18 cellular contexts compared by ENCODE assay signal in the genomic region with DNA sequence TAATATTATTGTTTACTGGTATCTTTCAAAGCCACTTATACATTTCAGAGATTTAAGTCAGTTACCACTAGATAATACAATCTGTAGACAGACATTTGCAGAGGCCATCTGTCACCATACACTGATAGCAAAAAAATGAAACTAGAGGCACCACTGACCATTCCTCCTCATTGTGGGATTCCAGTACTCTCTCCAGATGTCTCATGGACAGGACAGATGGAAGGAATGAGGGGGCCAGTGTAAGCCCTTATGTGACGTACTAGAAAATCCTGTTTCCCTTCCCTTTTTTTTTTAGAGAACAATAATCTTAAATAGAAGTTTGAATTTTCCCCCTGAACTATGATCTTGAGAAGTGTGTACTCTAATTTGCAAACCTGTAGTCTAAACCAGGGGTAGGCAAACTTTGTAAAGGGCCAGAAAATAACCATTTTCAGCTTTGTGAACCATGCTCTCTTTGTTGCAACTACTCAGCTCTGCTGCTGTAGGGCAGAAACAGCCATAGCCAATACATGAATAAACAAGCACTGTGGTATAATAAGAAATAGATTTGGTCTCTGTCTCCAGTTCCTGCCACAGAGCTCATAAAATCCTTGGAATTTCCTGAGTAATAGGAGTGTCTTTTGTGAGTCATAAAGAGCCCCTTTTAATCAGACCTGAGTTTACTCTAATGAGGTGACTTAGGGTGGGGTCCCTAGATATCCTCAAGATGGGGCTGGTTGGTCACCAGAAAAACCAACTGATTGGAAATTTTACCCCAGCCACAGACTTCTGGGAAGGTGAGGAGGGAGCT.
DNase-seq lines count a peak whose midpoint lies in the region; ATAC-seq and TF ChIP-seq lines count a peak whose summit lies in the region.
"Had no signal": no experiment of that assay in that cellular context is flagged by ENCODE, and none has a peak within 500 bp of the region (broad histone marks: within the 10 kb centered on the region; RNA-seq: fewer than 3 reads in every experiment).

No MANE protein-coding gene starts in this region.

- peak overlapping the region; percentile 56 for H2AFZ ChIP-seq in GM23248
- H2AFZ ChIP-seq in smooth muscle cell (ENCODE audit: low read depth), result peak overlapping the region; percentile 60
- H2AFZ ChIP-seq: neural progenitor cell had no signal

- no peak overlapping the region for H3K4me3 Mint-ChIP-seq in T-helper 2 cell treated with Interferon-gamma antibody and Interleukin-4, amounts not matched to agents 5 μg/mL and 100 μg/mL, for 36 hours
- H3K4me3 Mint-ChIP-seq: neural progenitor cell had no signal

- H3K36me3 Mint-ChIP-seq in T-helper 2 cell treated with Interferon-gamma antibody and Interleukin-4, amounts not matched to agents 5 μg/mL and 100 μg/mL, for 36 hours (ENCODE audit: low read depth), result no peaks in the 10 kb centered on the region
- H3K36me3 Mint-ChIP-seq: activated naive CD4-positive, alpha-beta T cell treated with anti-CD3 and anti-CD28 coated beads, Interleukin-2, amount 50 U/mL, for 72 hours; neural progenitor cell had no signal

- H3K36me3 ChIP-seq in GM23248 (ENCODE audit: low read depth), result no peaks in the 10 kb centered on the region
- H3K36me3 ChIP-seq in smooth muscle cell (ENCODE audit: low read depth), result no peaks in the 10 kb centered on the region
- H3K36me3 ChIP-seq in transverse colon, result no peaks in the 10 kb centered on the region
- H3K36me3 ChIP-seq: neural progenitor cell, spleen, tibial artery, WERI-Rb-1 had no signal

- H3K9ac ChIP-seq in GM23248 (peak overlapping the region; percentile 57), smooth muscle cell (ENCODE audit: low read depth) (peak overlapping the region; percentile 58)
- H3K9ac ChIP-seq: neural progenitor cell had no signal

- H3K9me2 ChIP-seq in GM23248 (ENCODE audit: insufficient read depth), result no peaks in the 10 kb centered on the region

- CTCF ChIA-PET in RWPE1 (lab: Yijun Ruan, JAX), result interaction anchor here (0.7 kb wide), 1 partner anchor 281 kb away, joined by 4 read pairs; no protein-coding TSS in a partner anchor

- no peak for TF ChIP-seq POLR2A in transverse colon (IDR thresholded peaks at IDR 0.05)

- H3K4me3 ChIP-seq in GM23248, result peak overlapping the region; percentile 32; the same call in 1 of the 2 replicates
- H3K4me3 ChIP-seq in fibroblast of mammary gland (ENCODE audit: control insufficient read depth, low read depth, low read length), result no peak overlapping the region
- no peak overlapping the region for H3K4me3 ChIP-seq in smooth muscle cell
- H3K4me3 ChIP-seq in transverse colon, result no peak overlapping the region
- H3K4me3 ChIP-seq: coronary artery, neural progenitor cell, spleen, tibial artery had no signal

- DNase-seq in GM23248, result peak; percentile 53
- peak; percentile 26 for DNase-seq in RWPE1 (ENCODE audit: low spot score)
- peak; percentile 14 for DNase-seq in fibroblast of mammary gland (ENCODE audit: low read depth)
- no peak for DNase-seq in smooth muscle cell (lab: John Stamatoyannopoulos, UW; ENCODE audit: unreplicated experiment)
- no peak for DNase-seq in transverse colon
- no peak for DNase-seq in left colon
- DNase-seq in T-helper 2 cell treated with Interferon-gamma antibody and Interleukin-4, amounts not matched to agents 5 μg/mL and 100 μg/mL, for 36 hours (ENCODE audit: low spot score), result no peak
- DNase-seq in activated naive CD4-positive, alpha-beta T cell treated with anti-CD3 and anti-CD28 coated beads, Interleukin-2, amount 50 U/mL, for 16 hours, result no peak
- DNase-seq: NCI-H1092, NCI-H446, spleen, tibial artery, WERI-Rb-1 had no signal

- H3K79me2 ChIP-seq in GM23248 (ENCODE audit: insufficient read depth) (no peaks in the 10 kb centered on the region), smooth muscle cell (ENCODE audit: low read depth) (no peaks in the 10 kb centered on the region)

- 11 to 20% methylated on average over 1 of the region's 1 CpG for WGBS in GM23248 (ENCODE audit: low coverage in 1 of 2, low lambda C conversion rate in 2 of 2, missing lambda C conversion rate in 2 of 2), 2 experiments
- 43% methylated on average over 1 of the region's 1 CpG for WGBS in smooth muscle cell (ENCODE audit: low lambda C conversion rate)
- 0 to 58% methylated on average over 1 of the region's 1 CpG for WGBS in transverse colon (ENCODE audit: low coverage in 1 of 2), 2 donors

- no peaks in the 10 kb centered on the region for H3K4me1 Mint-ChIP-seq in T-helper 2 cell treated with Interferon-gamma antibody and Interleukin-4, amounts not matched to agents 5 μg/mL and 100 μg/mL, for 36 hours (ENCODE audit: low read depth)
- H3K4me1 Mint-ChIP-seq: neural progenitor cell had no signal

- no peak overlapping the region for H3K27ac Mint-ChIP-seq in T-helper 2 cell treated with Interferon-gamma antibody and Interleukin-4, amounts not matched to agents 5 μg/mL and 100 μg/mL, for 36 hours
- H3K27ac Mint-ChIP-seq: neural progenitor cell had no signal

- H3K9me3 Mint-ChIP-seq in T-helper 2 cell treated with Interferon-gamma antibody and Interleukin-4, amounts not matched to agents 5 μg/mL and 100 μg/mL, for 36 hours, result no peaks in the 10 kb centered on the region
- H3K9me3 Mint-ChIP-seq: activated naive CD4-positive, alpha-beta T cell treated with anti-CD3 and anti-CD28 coated beads, Interleukin-2, amount 50 U/mL, for 72 hours; neural progenitor cell had no signal

- TF ChIP-seq CTCF in RWPE1 (conservative IDR thresholded peaks at IDR 0.05; ENCODE audit: low read depth) (no peak), fibroblast of mammary gland (conservative IDR thresholded peaks at IDR 0.05; ENCODE audit: control insufficient read depth, insufficient read depth, low read depth, low read length) (no peak), smooth muscle cell (IDR thresholded peaks at IDR 0.05; ENCODE audit: borderline replicate concordance, insufficient read depth, poor library complexity, severe bottlenecking) (no peak), transverse colon (IDR thresholded peaks at IDR 0.05) (no peak)

- in situ Hi-C loops in GM23248 (cut with MboI) (no loop called here), transverse colon (cut with MboI; ENCODE audit: low pct_ligation_motif_present in 1 of 4, low pct_unique_long_range_greater_than_20kb in 1 of 4, low sequenced_read_pairs in 3 of 4) (no loop called here)

- H3K27me3 ChIP-seq in GM23248 (replicated peaks; ENCODE audit: insufficient read depth), result no peaks in the 10 kb centered on the region
- no peaks in the 10 kb centered on the region for H3K27me3 ChIP-seq in smooth muscle cell (ENCODE audit: low read depth)
- no peaks in the 10 kb centered on the region for H3K27me3 ChIP-seq in transverse colon
- H3K27me3 ChIP-seq: neural progenitor cell, spleen, tibial artery had no signal

- no peaks in the 10 kb centered on the region for H4K20me1 ChIP-seq in GM23248 (ENCODE audit: insufficient read depth)
- H4K20me1 ChIP-seq in smooth muscle cell (ENCODE audit: low read depth), result no peaks in the 10 kb centered on the region

- H3K27me3 Mint-ChIP-seq in T-helper 2 cell treated with Interferon-gamma antibody and Interleukin-4, amounts not matched to agents 5 μg/mL and 100 μg/mL, for 36 hours (ENCODE audit: low read depth), result no peaks in the 10 kb centered on the region

- H3K27ac ChIP-seq in GM23248 (peak overlapping the region; percentile 78), RWPE1 (no peak overlapping the region), smooth muscle cell (ENCODE audit: low read depth) (peak overlapping the region; percentile 93), transverse colon (no peak overlapping the region)
- H3K27ac ChIP-seq: coronary artery, neural progenitor cell, spleen, tibial artery, WERI-Rb-1 had no signal

- POLR2A ChIA-PET in RWPE1 (lab: Yijun Ruan, JAX; ENCODE audit: low non-redundant PET), result no interaction called here

- no peak for ATAC-seq in left colon
- ATAC-seq: activated naive CD4-positive, alpha-beta T cell treated with anti-CD3 and anti-CD28 coated beads, Interleukin-2, amount 50 U/mL, for 72 hours; left lobe of liver; Right ventricle myocardium inferior had no signal

- H3F3A ChIP-seq in GM23248 (ENCODE audit: insufficient read depth), result peaks cover 24% of the 10 kb centered on the region
- H3F3A ChIP-seq in smooth muscle cell (ENCODE audit: low read depth), result no peaks in the 10 kb centered on the region

- TF ChIP-seq EP300 in transverse colon (IDR thresholded peaks at IDR 0.05; ENCODE audit: low read depth), result no peak

- peaks cover 29% of the 10 kb centered on the region for H3K4me1 ChIP-seq in GM23248 (ENCODE audit: insufficient read depth)
- H3K4me1 ChIP-seq in smooth muscle cell (ENCODE audit: low read depth), result peaks cover 6% of the 10 kb centered on the region
- H3K4me1 ChIP-seq in transverse colon, result no peaks in the 10 kb centered on the region
- H3K4me1 ChIP-seq: neural progenitor cell, spleen had no signal

- intact Hi-C loops in transverse colon (cut with DNase I; ENCODE audit: low total_unique reads), result no loop called here
- intact Hi-C loops in left colon (cut with DNase I, micrococcal nuclease), result no loop called here

- H3K4me2 ChIP-seq in GM23248 (ENCODE audit: unreplicated experiment), result peak overlapping the region; percentile 76
- H3K4me2 ChIP-seq in smooth muscle cell, result peak overlapping the region; percentile 70
- H3K4me2 ChIP-seq: neural progenitor cell had no signal

- H3K9me3 ChIP-seq in GM23248 (ENCODE audit: low read depth) (no peaks in the 10 kb centered on the region), smooth muscle cell (replicated peaks; ENCODE audit: low read depth) (peaks cover 5% of the 10 kb centered on the region), transverse colon (no peaks in the 10 kb centered on the region)
- H3K9me3 ChIP-seq: spleen, tibial artery had no signal

Comparison
In these comparisons a context has a peak if more than half of its experiments do, and no peak if none do; other contexts are left out.
1. DNase-seq: peak in GM23248 (single experiment), RWPE1 (single experiment) and fibroblast of mammary gland (single experiment); none in smooth muscle cell (single experiment), transverse colon (single experiment), left colon (0 of 2), T-helper 2 cell treated with Interferon-gamma antibody and Interleukin-4, amounts not matched to agents 5 μg/mL and 100 μg/mL, for 36 hours (single experiment) and activated naive CD4-positive, alpha-beta T cell treated with anti-CD3 and anti-CD28 coated beads, Interleukin-2, amount 50 U/mL, for 16 hours (single experiment).
2. H3K27ac ChIP-seq: peak in GM23248 (single experiment) and smooth muscle cell (single experiment); none in RWPE1 (single experiment) and transverse colon (0 of 4).